ENCODE assay signal across 1 cellular context in genomic region chrX:40094041-40094899, GRCh38.
TF ChIP-seq lines count a peak whose summit lies in the region.

No MANE protein-coding gene starts in this region.

TF ChIP-seq in HepG2, 621 proteins besides CTCF, POLR2A, EP300 and RAD21 (continued from another document and continues in another):
- TF ChIP-seq ZNF687 (CRISPR knock-in tag; IDR thresholded peaks at IDR 0.05) (peak; percentile 75), RNF2 (conservative IDR thresholded peaks at IDR 0.05; ENCODE audit: low read depth) (no peak), ASH2L (IDR thresholded peaks at IDR 0.05; ENCODE audit: insufficient read length, low read depth, low read length) (peak; percentile 19), ZNF251 (CRISPR knock-in tag; IDR thresholded peaks at IDR 0.05) (no peak), ZFP91 (CRISPR knock-in tag; IDR thresholded peaks at IDR 0.05; ENCODE audit: borderline replicate concordance) (peak; percentile 83), ZKSCAN1 (IDR thresholded peaks at IDR 0.05; ENCODE audit: low read length) (no peak), AGO2 (optimal IDR thresholded peaks at IDR 0.05; ENCODE audit: low read depth, low read length) (peak; percentile 80), ZNF589 (CRISPR knock-in tag; conservative IDR thresholded peaks at IDR 0.05) (no peak), TP53 (CRISPR knock-in tag; conservative IDR thresholded peaks at IDR 0.05) (no peak), TFDP2 (CRISPR knock-in tag; IDR thresholded peaks at IDR 0.05) (0 out of 2 replicates have a peak, but pooled peaks have one; percentile 29), ZNF501 (CRISPR knock-in tag; IDR thresholded peaks at IDR 0.05) (0 out of 2 replicates have a peak, but pooled peaks have one; percentile 32), ZNF574 (CRISPR knock-in tag; IDR thresholded peaks at IDR 0.05) (peak; percentile 23; the same call in 1 of the 2 replicates), AKAP8 (CRISPR knock-in tag; IDR thresholded peaks at IDR 0.05) (peak; percentile 58; the same call in 1 of the 2 replicates), RBFOX2 (IDR thresholded peaks at IDR 0.05; ENCODE audit: low read depth, low read length) (peak; percentile 54), ZNF414 (CRISPR knock-in tag; IDR thresholded peaks at IDR 0.05) (no peak), ZNF740 (CRISPR knock-in tag; IDR thresholded peaks at IDR 0.05) (peak; percentile 64), ZNF800 (CRISPR knock-in tag; IDR thresholded peaks at IDR 0.05) (0 out of 2 replicates have a peak, but pooled peaks have one; percentile 34), MAX (IDR thresholded peaks at IDR 0.05) (peak; percentile 17; the same call in 1 of the 2 replicates), ARID4A (CRISPR knock-in tag; IDR thresholded peaks at IDR 0.05; ENCODE audit: borderline replicate concordance) (peak; percentile 38; the same call in 1 of the 2 replicates), CBX1 (IDR thresholded peaks at IDR 0.05; ENCODE audit: low read depth) (no peak), TCF12 (IDR thresholded peaks at IDR 0.05) (no peak), TCF12 (CRISPR knock-in tag; IDR thresholded peaks at IDR 0.05) (no peak), UBTF (CRISPR knock-in tag; IDR thresholded peaks at IDR 0.05) (0 out of 2 replicates have a peak, but pooled peaks have one; percentile 33), TCF7L2 (IDR thresholded peaks at IDR 0.05; ENCODE audit: low read depth, low read length) (no peak), SP2 (CRISPR knock-in tag; IDR thresholded peaks at IDR 0.05) (no peak), TRIM22 (IDR thresholded peaks at IDR 0.05) (no peak), SRF (IDR thresholded peaks at IDR 0.05; ENCODE audit: low read depth, low read length) (no peak), SOX13 (IDR thresholded peaks at IDR 0.05) (no peak), SOX13 (CRISPR knock-in tag; conservative IDR thresholded peaks at IDR 0.05 in 1 of 2, IDR thresholded peaks at IDR 0.05 in 1 of 2) (peak in 1 of 2 experiments; percentile 14; a peak in 1 of 4 replicates), ZNF652 (CRISPR knock-in tag; IDR thresholded peaks at IDR 0.05; ENCODE audit: borderline replicate concordance, low read depth) (peak; percentile 78), ZNF816 (CRISPR knock-in tag; IDR thresholded peaks at IDR 0.05; ENCODE audit: borderline replicate concordance) (no peak), RBM39 (IDR thresholded peaks at IDR 0.05; ENCODE audit: low read depth, low read length, poor library complexity, severe bottlenecking) (peak; percentile 47), MTERF4 (CRISPR knock-in tag; IDR thresholded peaks at IDR 0.05) (no peak)
